ENCODE assay signal across 8 cellular contexts in genomic region chr9:129737479-129738269, GRCh38. TPM values are rescaled to one million over a fixed set of nuclear protein-coding genes. Genes with fewer than 3 reads are reported as not detected.
A peak's percentile ranks its signal among the peaks of the same experiment; 100 is the strongest.
DNase-seq lines count a peak whose midpoint lies in the region; ATAC-seq and TF ChIP-seq lines count a peak whose summit lies in the region.

No MANE protein-coding gene starts in this region.

- intact Hi-C loops in colonic mucosa (cut with DNase I): loop anchor here (2.0 kb wide), 1 partner anchor 45 kb away; no protein-coding TSS in a partner anchor
- intact Hi-C loops in left lung (cut with DNase I): loop anchor here in 1 of 2 donors (2.0 kb wide), 1 partner anchor 45 kb away; no protein-coding TSS in a partner anchor

- ATAC-seq in HG02981 (IDR thresholded peaks at IDR 0.05; ENCODE audit: unreplicated experiment) (peak; percentile 70), left lung (peak; percentile 99), GM18517 (IDR thresholded peaks at IDR 0.05; ENCODE audit: unreplicated experiment) (no peak)

- DNase-seq in GM04504 (ENCODE audit: low read depth): peak; percentile 58
- peak; percentile 47 to 73 for DNase-seq in NCI-H446 (lab: John Stamatoyannopoulos, UW)
- peak; percentile 84 to 90 for DNase-seq in activated CD4-positive, alpha-beta T cell treated with anti-CD3 and anti-CD28 coated beads for 4 hours
- peak; percentile 92 for DNase-seq in colonic mucosa
- peak; percentile 87 to 95 for DNase-seq in left lung
- DNase-seq in stimulated activated CD4-positive, alpha-beta T cell treated with anti-CD3 and anti-CD28 coated beads, Interleukin-2, amount 100 ng/mL, for 4 hours (ENCODE audit: low read depth): peak; percentile 80

- H3K9me3 ChIP-seq in colonic mucosa (no peaks in the 10 kb centered on the region), left lung (no peaks in the 10 kb centered on the region)

- H3K4me1 ChIP-seq in colonic mucosa: no peaks in the 10 kb centered on the region
- H3K4me1 ChIP-seq in left lung: peaks cover 5 to 11% of the 10 kb centered on the region in 2 donors

- TF ChIP-seq CTCF in colonic mucosa (IDR thresholded peaks at IDR 0.05) (peak; percentile 95), left lung (IDR thresholded peaks at IDR 0.05) (peak; percentile 97 to 98)

- no peaks in the 10 kb centered on the region for H3K27me3 ChIP-seq in colonic mucosa
- H3K27me3 ChIP-seq in left lung: peaks cover 0 to 42% of the 10 kb centered on the region in 2 donors

- H3K36me3 ChIP-seq in colonic mucosa (no peaks in the 10 kb centered on the region), left lung (peaks cover 0 to 3% of the 10 kb centered on the region in 2 donors)

- H3K9ac ChIP-seq in colonic mucosa (ENCODE audit: low read depth in 2 of 2, low read length in 2 of 2): peak overlapping the region; percentile 78 to 84

- H3K27ac ChIP-seq in colonic mucosa (peak overlapping the region; percentile 44), left lung (peak overlapping the region in 1 of 2 donors; percentile 38)

- H3K4me3 ChIP-seq in colonic mucosa: peak overlapping the region; percentile 50
- peak overlapping the region; percentile 47 to 58 for H3K4me3 ChIP-seq in left lung

RNA-seq across cellular contexts. Expression of gene PTGES, which starts 15.2 kb away (rescaled TPM):
- total RNA-seq in colonic mucosa (1 to 10 TPM; 2.6 to 5.1 TPM), left lung (1 to 10 TPM; 3.2 to 9.8 TPM)
